ENCODE assay signal across 27 cellular contexts in genomic region chr2:95051636-95052035, GRCh38. TPM values are rescaled to one million over a fixed set of nuclear protein-coding genes. Genes with fewer than 3 reads are reported as not detected.
A peak's percentile ranks its signal among the peaks of the same experiment; 100 is the strongest.
DNase-seq lines count a peak whose midpoint lies in the region; ATAC-seq and TF ChIP-seq lines count a peak whose summit lies in the region.
"Had no signal": no experiment of that assay in that cellular context is flagged by ENCODE, and none has a peak within 500 bp of the region (broad histone marks: within the 10 kb centered on the region; RNA-seq: fewer than 3 reads in every experiment).

No MANE protein-coding gene starts in this region.

- DNase-seq in activated CD8-positive, alpha-beta T cell treated with anti-CD3 and anti-CD28 coated beads for 36 hours: no peak
- no peak for DNase-seq in activated CD8-positive, alpha-beta T cell treated with anti-CD3 and anti-CD28 coated beads, Interleukin-2, amount 10 ng/mL, durations not matched to agents 7 days and 5 days
- no peak for DNase-seq in CD8-positive, alpha-beta T cell
- DNase-seq in sigmoid colon (peak; percentile 32), transverse colon (no peak), NCI-H2227 (lab: John Stamatoyannopoulos, UW; ENCODE audit: unreplicated experiment) (no peak), HCEC 1CT (no peak)
- DNase-seq: activated CD4-positive, alpha-beta T cell treated with anti-CD3 and anti-CD28 coated beads, Interleukin-2, amount 10 ng/mL, durations not matched to agents 7 days and 5 days; adrenal gland; brain microvascular endothelial cell; EL; endodermal cell; Karpas-422; NCI-H187 treated with DMSO at 0.1 percent for 48 hours; NCI-H226; NCI-H774; nucleus accumbens; Right ventricle myocardium superior; stimulated activated CD4-positive, alpha-beta T cell treated with anti-CD3 and anti-CD28 coated beads, Interleukin-2, amount 100 ng/mL, for 48 hours; stimulated activated naive B cell treated with anti-CD40 and anti-IgM and Interleukin-4, amounts not matched to agents 10 μg/mL and 1 μg/mL and 100 μg/mL, for 72 hours; upper lobe of left lung had no signal

- CTCF ChIA-PET in activated CD8-positive, alpha-beta T cell treated with anti-CD3 and anti-CD28 coated beads for 36 hours (lab: Charles Lee): interaction anchor here (1.0 to 12.1 kb wide), 4 partner anchors 25 to 63 kb away, joined by 3 to 142 read pairs (median 75); partner anchors contain the start of gene MAL
- CTCF ChIA-PET in activated CD8-positive, alpha-beta T cell treated with anti-CD3 and anti-CD28 coated beads, Interleukin-2, amount 10 ng/mL, durations not matched to agents 7 days and 5 days (lab: Charles Lee): interaction anchor here (1.8 to 9.6 kb wide), 4 partner anchors 8 to 27 kb away, joined by 4 to 126 read pairs (median 56); partner anchors contain the start of gene MAL
- CTCF ChIA-PET in CD8-positive, alpha-beta T cell (lab: Charles Lee): interaction anchor here (0.6 to 17.4 kb wide), 4 partner anchors 8 to 29 kb away, joined by 3 to 226 read pairs (median 40); no protein-coding TSS in a partner anchor

- peaks cover 31% of the 10 kb centered on the region for H3K36me3 Mint-ChIP-seq in activated CD8-positive, alpha-beta T cell treated with anti-CD3 and anti-CD28 coated beads for 36 hours (ENCODE audit: low read depth)
- peaks cover 81% of the 10 kb centered on the region for H3K36me3 Mint-ChIP-seq in activated CD8-positive, alpha-beta T cell treated with anti-CD3 and anti-CD28 coated beads, Interleukin-2, amount 10 ng/mL, durations not matched to agents 7 days and 5 days (ENCODE audit: low read depth)
- peaks cover 50% of the 10 kb centered on the region for H3K36me3 Mint-ChIP-seq in CD8-positive, alpha-beta T cell
- H3K36me3 Mint-ChIP-seq in activated naive CD8-positive, alpha-beta T cell: peaks cover 5% of the 10 kb centered on the region
- H3K36me3 Mint-ChIP-seq: stimulated activated naive B cell treated with anti-CD40 and anti-IgM and Interleukin-4, amounts not matched to agents 10 μg/mL and 1 μg/mL and 100 μg/mL, for 72 hours had no signal

- POLR2A ChIA-PET in activated CD8-positive, alpha-beta T cell treated with anti-CD3 and anti-CD28 coated beads for 36 hours (lab: Charles Lee): interaction anchor here (1.3 to 6.6 kb wide), 3 partner anchors 14 to 28 kb away, joined by 3 to 65 read pairs (median 10); no protein-coding TSS in a partner anchor
- POLR2A ChIA-PET in activated CD8-positive, alpha-beta T cell treated with anti-CD3 and anti-CD28 coated beads, Interleukin-2, amount 10 ng/mL, durations not matched to agents 7 days and 5 days (lab: Charles Lee): interaction anchor here (7.0 kb wide), 1 partner anchor 23 kb away, joined by 45 read pairs; no protein-coding TSS in a partner anchor
- POLR2A ChIA-PET in CD8-positive, alpha-beta T cell (lab: Charles Lee): interaction anchor here (4.2 to 8.6 kb wide), 2 partner anchors 23 to 26 kb away, joined by 32 to 67 read pairs; partner anchors contain the start of gene MAL

- H3K27ac Mint-ChIP-seq in activated CD8-positive, alpha-beta T cell treated with anti-CD3 and anti-CD28 coated beads for 36 hours: peak overlapping the region; percentile 81
- no peak overlapping the region for H3K27ac Mint-ChIP-seq in activated CD8-positive, alpha-beta T cell treated with anti-CD3 and anti-CD28 coated beads, Interleukin-2, amount 10 ng/mL, durations not matched to agents 7 days and 5 days
- peak overlapping the region; percentile 49 for H3K27ac Mint-ChIP-seq in CD8-positive, alpha-beta T cell
- peak overlapping the region; percentile 65 for H3K27ac Mint-ChIP-seq in activated naive CD8-positive, alpha-beta T cell
- H3K27ac Mint-ChIP-seq: endodermal cell; stimulated activated naive B cell treated with anti-CD40 and anti-IgM and Interleukin-4, amounts not matched to agents 10 μg/mL and 1 μg/mL and 100 μg/mL, for 72 hours had no signal

- no peak for TF ChIP-seq CTCF in activated CD8-positive, alpha-beta T cell treated with anti-CD3 and anti-CD28 coated beads for 36 hours (IDR thresholded peaks at IDR 0.05)
- no peak for TF ChIP-seq CTCF in CD8-positive, alpha-beta T cell (IDR thresholded peaks at IDR 0.05)
- TF ChIP-seq CTCF in sigmoid colon (IDR thresholded peaks at IDR 0.05): no peak
- no peak for TF ChIP-seq CTCF in transverse colon (IDR thresholded peaks at IDR 0.05)

- TF ChIP-seq EP300 in sigmoid colon (IDR thresholded peaks at IDR 0.05) (no peak), transverse colon (IDR thresholded peaks at IDR 0.05; ENCODE audit: low read depth) (no peak)

- peaks cover 81% of the 10 kb centered on the region for H3K4me1 Mint-ChIP-seq in activated CD8-positive, alpha-beta T cell treated with anti-CD3 and anti-CD28 coated beads for 36 hours (ENCODE audit: low read depth)
- peaks cover 90% of the 10 kb centered on the region for H3K4me1 Mint-ChIP-seq in activated CD8-positive, alpha-beta T cell treated with anti-CD3 and anti-CD28 coated beads, Interleukin-2, amount 10 ng/mL, durations not matched to agents 7 days and 5 days (ENCODE audit: low read depth)
- H3K4me1 Mint-ChIP-seq in CD8-positive, alpha-beta T cell (ENCODE audit: low read depth): peaks cover 74% of the 10 kb centered on the region
- peaks cover 85% of the 10 kb centered on the region for H3K4me1 Mint-ChIP-seq in activated naive CD8-positive, alpha-beta T cell (ENCODE audit: low read depth)

- intact Hi-C loops in activated CD8-positive, alpha-beta T cell treated with anti-CD3 and anti-CD28 coated beads for 36 hours (cut with micrococcal nuclease): loop anchor here (2.0 kb wide), 1 partner anchor 29 kb away; no protein-coding TSS in a partner anchor
- intact Hi-C loops in CD8-positive, alpha-beta T cell (cut with DNase I, micrococcal nuclease): loop anchor here in 1 of 2 experiments (1.0 kb wide), 1 partner anchor 25 kb away; no protein-coding TSS in a partner anchor
- intact Hi-C loops in sigmoid colon (cut with DNase I) (no loop called here), transverse colon (cut with DNase I; ENCODE audit: low total_unique reads) (no loop called here)

- H3K4me1 ChIP-seq in CD8-positive, alpha-beta T cell (ENCODE audit: insufficient read depth, low read length): peaks cover 81% of the 10 kb centered on the region
- H3K4me1 ChIP-seq in sigmoid colon: no peaks in the 10 kb centered on the region
- no peaks in the 10 kb centered on the region for H3K4me1 ChIP-seq in transverse colon
- H3K4me1 ChIP-seq: adrenal gland had no signal

- peaks cover 6% of the 10 kb centered on the region for H3K36me3 ChIP-seq in CD8-positive, alpha-beta T cell (ENCODE audit: insufficient read depth, low read length)
- H3K36me3 ChIP-seq in sigmoid colon (no peaks in the 10 kb centered on the region), transverse colon (no peaks in the 10 kb centered on the region)
- H3K36me3 ChIP-seq: adrenal gland, brain microvascular endothelial cell, upper lobe of left lung had no signal

- no peak overlapping the region for H3K4me3 Mint-ChIP-seq in activated CD8-positive, alpha-beta T cell treated with anti-CD3 and anti-CD28 coated beads for 36 hours
- no peak overlapping the region for H3K4me3 Mint-ChIP-seq in activated CD8-positive, alpha-beta T cell treated with anti-CD3 and anti-CD28 coated beads, Interleukin-2, amount 10 ng/mL, durations not matched to agents 7 days and 5 days
- no peak overlapping the region for H3K4me3 Mint-ChIP-seq in CD8-positive, alpha-beta T cell
- peak overlapping the region; percentile 4 for H3K4me3 Mint-ChIP-seq in activated naive CD8-positive, alpha-beta T cell
- H3K4me3 Mint-ChIP-seq: activated CD4-positive, alpha-beta T cell treated with anti-CD3 and anti-CD28 coated beads, Interleukin-2, amount 10 ng/mL, durations not matched to agents 7 days and 5 days; endodermal cell; stimulated activated naive B cell treated with anti-CD40 and anti-IgM and Interleukin-4, amounts not matched to agents 10 μg/mL and 1 μg/mL and 100 μg/mL, for 72 hours had no signal

- H3K27me3 Mint-ChIP-seq in activated CD8-positive, alpha-beta T cell treated with anti-CD3 and anti-CD28 coated beads for 36 hours: no peaks in the 10 kb centered on the region
- H3K27me3 Mint-ChIP-seq in activated CD8-positive, alpha-beta T cell treated with anti-CD3 and anti-CD28 coated beads, Interleukin-2, amount 10 ng/mL, durations not matched to agents 7 days and 5 days (ENCODE audit: low read depth): no peaks in the 10 kb centered on the region
- H3K27me3 Mint-ChIP-seq in CD8-positive, alpha-beta T cell (ENCODE audit: low read depth): no peaks in the 10 kb centered on the region
- no peaks in the 10 kb centered on the region for H3K27me3 Mint-ChIP-seq in activated naive CD8-positive, alpha-beta T cell
- H3K27me3 Mint-ChIP-seq: activated CD4-positive, alpha-beta T cell treated with anti-CD3 and anti-CD28 coated beads, Interleukin-2, amount 10 ng/mL, durations not matched to agents 7 days and 5 days had no signal

- H3K27me3 ChIP-seq in CD8-positive, alpha-beta T cell (ENCODE audit: insufficient read depth, low read length): no peaks in the 10 kb centered on the region
- peaks cover 0 to 13% (median 0%) of the 10 kb centered on the region in 3 donors for H3K27me3 ChIP-seq in sigmoid colon
- no peaks in the 10 kb centered on the region for H3K27me3 ChIP-seq in transverse colon
- H3K27me3 ChIP-seq: adrenal gland, brain microvascular endothelial cell, upper lobe of left lung had no signal

- TF ChIP-seq POLR2A in sigmoid colon (IDR thresholded peaks at IDR 0.05) (no peak), transverse colon (IDR thresholded peaks at IDR 0.05) (no peak)

- H3K4me3 ChIP-seq in CD8-positive, alpha-beta T cell (ENCODE audit: low read depth, low read length): no peak overlapping the region
- H3K4me3 ChIP-seq in sigmoid colon: no peak overlapping the region
- no peak overlapping the region for H3K4me3 ChIP-seq in transverse colon
- H3K4me3 ChIP-seq: adrenal gland, coronary artery, lung, smooth muscle cell, upper lobe of left lung had no signal

- H3K9me3 Mint-ChIP-seq in activated CD8-positive, alpha-beta T cell treated with anti-CD3 and anti-CD28 coated beads for 36 hours: no peaks in the 10 kb centered on the region
- H3K9me3 Mint-ChIP-seq in activated CD8-positive, alpha-beta T cell treated with anti-CD3 and anti-CD28 coated beads, Interleukin-2, amount 10 ng/mL, durations not matched to agents 7 days and 5 days (ENCODE audit: insufficient read depth): no peaks in the 10 kb centered on the region
- no peaks in the 10 kb centered on the region for H3K9me3 Mint-ChIP-seq in CD8-positive, alpha-beta T cell
- H3K9me3 Mint-ChIP-seq in activated naive CD8-positive, alpha-beta T cell (ENCODE audit: low read depth): no peaks in the 10 kb centered on the region
- H3K9me3 Mint-ChIP-seq: activated CD4-positive, alpha-beta T cell treated with anti-CD3 and anti-CD28 coated beads, Interleukin-2, amount 10 ng/mL, durations not matched to agents 7 days and 5 days; endodermal cell; stimulated activated naive B cell treated with anti-CD40 and anti-IgM and Interleukin-4, amounts not matched to agents 10 μg/mL and 1 μg/mL and 100 μg/mL, for 72 hours had no signal

- H3K9me3 ChIP-seq in CD8-positive, alpha-beta T cell (ENCODE audit: low read length): no peaks in the 10 kb centered on the region
- H3K9me3 ChIP-seq in sigmoid colon: no peaks in the 10 kb centered on the region
- no peaks in the 10 kb centered on the region for H3K9me3 ChIP-seq in transverse colon
- H3K9me3 ChIP-seq: adrenal gland, upper lobe of left lung had no signal

- 82 to 88% methylated on average over 10 of the region's 10 CpGs for WGBS in sigmoid colon, 2 donors
- WGBS in transverse colon (ENCODE audit: low coverage in 1 of 2), 2 donors: 86 to 100% methylated on average over 6 to 10 of the region's 10 CpGs

- H3K27ac ChIP-seq in CD8-positive, alpha-beta T cell (ENCODE audit: low read depth, low read length): no peak overlapping the region
- H3K27ac ChIP-seq in sigmoid colon (no peak overlapping the region), transverse colon (no peak overlapping the region)
- H3K27ac ChIP-seq: adrenal gland, brain microvascular endothelial cell, coronary artery, upper lobe of left lung had no signal

- in situ Hi-C loops in transverse colon (cut with MboI; ENCODE audit: low pct_ligation_motif_present in 1 of 4, low pct_unique_long_range_greater_than_20kb in 1 of 4, low sequenced_read_pairs in 3 of 4): no loop called here

- no peak for ATAC-seq in activated CD8-positive, alpha-beta T cell treated with anti-CD3 and anti-CD28 coated beads for 36 hours
- ATAC-seq in activated CD8-positive, alpha-beta T cell treated with anti-CD3 and anti-CD28 coated beads, Interleukin-2, amount 10 ng/mL, durations not matched to agents 7 days and 5 days: no peak
- ATAC-seq in CD8-positive, alpha-beta T cell: no peak
- ATAC-seq: stimulated activated naive B cell treated with anti-CD40 and anti-IgM and Interleukin-4, amounts not matched to agents 10 μg/mL and 1 μg/mL and 100 μg/mL, for 72 hours had no signal

RNA-seq across cellular contexts. Expression of gene MAL, which starts 26.1 kb away (rescaled TPM):
- total RNA-seq in activated CD8-positive, alpha-beta T cell treated with anti-CD3 and anti-CD28 coated beads for 36 hours: 10 to 100 TPM; 54.0 to 59.2 TPM
- total RNA-seq in activated CD8-positive, alpha-beta T cell treated with anti-CD3 and anti-CD28 coated beads, Interleukin-2, amount 10 ng/mL, durations not matched to agents 7 days and 5 days: 100 to 1,000 TPM; 188 to 206 TPM
- total RNA-seq in CD8-positive, alpha-beta T cell: 10 to 100 TPM; 49.8 to 56.0 TPM
- total RNA-seq in sigmoid colon (10 to 100 TPM in 3 of 4 donors, 1 to 10 TPM in 1; 7.6 to 28.9 (median 15.9) TPM), transverse colon (10 to 100 TPM in 1 of 4 donors, 1 to 10 TPM in 3; 3.7 to 14.3 (median 5.1) TPM)
- 1 to 10 TPM in 2 of 3 donors, under 1 TPM in 1; 0.69 to 8.4 (median 7.4) TPM for polyA plus RNA-seq in sigmoid colon
- total RNA-seq: endodermal cell, fibroblast of lung, smooth muscle cell had no signal
- polyA plus RNA-seq: BJ, fibroblast of lung, smooth muscle cell had no signal
